Comparison of ENCODE assay signal across 8 cellular contexts in genomic region chr7:128863433-128863989, GRCh38. TPM values are rescaled to one million over a fixed set of nuclear protein-coding genes. Genes with fewer than 3 reads are reported as not detected.
DNase-seq lines count a peak whose midpoint lies in the region; ATAC-seq and TF ChIP-seq lines count a peak whose summit lies in the region.

No MANE protein-coding gene starts in this region.

- ATAC-seq in GM21723 (IDR thresholded peaks at IDR 0.05; ENCODE audit: unreplicated experiment) (peak; percentile 45), left lobe of liver (peak; percentile 51)

- TF ChIP-seq CTCF in LNCAP (IDR thresholded peaks at IDR 0.05) (peak; percentile 53), cardiac fibroblast (IDR thresholded peaks at IDR 0.05; ENCODE audit: low read depth, low read length) (peak; percentile 58)

- DNase-seq in ELR (ENCODE audit: low read depth), result peak; percentile 84
- peak; percentile 39 to 60 for DNase-seq in SW 1271 (lab: John Stamatoyannopoulos, UW)
- peak; percentile 76 to 80 for DNase-seq in cardiac fibroblast (ENCODE audit: low read depth in 2 of 2)
- DNase-seq in left lobe of liver (ENCODE audit: low spot score), result no peak
- DNase-seq in stimulated activated CD8-positive, alpha-beta memory T cell treated with anti-CD3 and anti-CD28 coated beads, Interleukin-12 subunit alpha, Interleukin-12 subunit beta, amount 100 ng/mL, for 1 hour (ENCODE audit: low read depth), result peak; percentile 6
- DNase-seq in NCI-H446 treated with DMSO at 0.1 percent for 48 hours (lab: John Stamatoyannopoulos, UW), result no peak

- H3K4me3 ChIP-seq in cardiac fibroblast (replicated peaks in 1 of 2; ENCODE audit: low read depth in 2 of 2, low read length in 2 of 2), result peak overlapping the region; percentile 95 to 97

RNA-seq across cellular contexts. Expression of gene ATP6V1F, which starts 0.9 kb away (rescaled TPM):
- 28.2 TPM for total RNA-seq in left lobe of liver

RNA-seq across cellular contexts. Expression of gene FLNC, which starts 33.3 kb away (rescaled TPM):
- 0.55 TPM for total RNA-seq in left lobe of liver

RNA-seq across cellular contexts. Expression of gene KCP, which starts 47.0 kb away (rescaled TPM):
- 0.15 TPM for total RNA-seq in left lobe of liver

Comparison
In these comparisons a context has a peak if more than half of its experiments do, and no peak if none do; other contexts are left out.
1. DNase-seq: peak in ELR (single experiment), SW 1271 (2 of 2), cardiac fibroblast (2 of 2) and stimulated activated CD8-positive, alpha-beta memory T cell treated with anti-CD3 and anti-CD28 coated beads, Interleukin-12 subunit alpha, Interleukin-12 subunit beta, amount 100 ng/mL, for 1 hour (single experiment); none in left lobe of liver (single experiment) and NCI-H446 treated with DMSO at 0.1 percent for 48 hours (single experiment).